Comparison of ENCODE assay signal across 17 cellular contexts in genomic region chr21:27213328-27213727, GRCh38.
DNase-seq lines count a peak whose midpoint lies in the region; FAIRE-seq and TF ChIP-seq lines count a peak whose summit lies in the region.
"Had no signal": no experiment of that assay in that cellular context is flagged by ENCODE, and none has a peak within 500 bp of the region (broad histone marks: within the 10 kb centered on the region; RNA-seq: fewer than 3 reads in every experiment).

No MANE protein-coding gene starts in this region.

- no peaks in the 10 kb centered on the region for H3K9me3 ChIP-seq in ascending aorta
- H3K9me3 ChIP-seq: SJSA1 had no signal

- FAIRE-seq in GM12891 (lab: Jason Lieb, UNC) = no peak

- no peaks in the 10 kb centered on the region for H3K36me3 ChIP-seq in ascending aorta
- H3K36me3 ChIP-seq: SJSA1, stomach had no signal

- in situ Hi-C loops in astrocyte of the spinal cord (cut with HindIII; ENCODE audit: low sequenced_read_pairs) = no loop called here

- POLR2A ChIA-PET in AG04449 (lab: Yijun Ruan, JAX) = interaction anchor here (0.6 kb wide), 2 partner anchors 250 to 267 kb away, joined by 3 read pairs; no protein-coding TSS in a partner anchor

- H3K27me3 ChIP-seq in ascending aorta = no peaks in the 10 kb centered on the region
- H3K27me3 ChIP-seq: SJSA1, stomach had no signal

- CTCF ChIA-PET in AG04449 (lab: Yijun Ruan, JAX) = interaction anchor here (0.7 to 3.2 kb wide), 18 partner anchors 10 to 462 kb away, joined by 3 to 21 read pairs (median 4); no protein-coding TSS in a partner anchor

- H3K4me3 ChIP-seq in AG04449 (ENCODE audit: low read depth, low read length) = no peak overlapping the region
- H3K4me3 ChIP-seq in astrocyte of the spinal cord (ENCODE audit: low read depth, low read length) = no peak overlapping the region
- no peak overlapping the region for H3K4me3 ChIP-seq in ascending aorta
- H3K4me3 ChIP-seq: SJSA1, stomach had no signal

- DNase-seq in AG04449 (ENCODE audit: low read depth, low spot score) (no peak), HCEC 1CT (peak; percentile 22), astrocyte of the spinal cord (ENCODE audit: low read depth, low spot score) (no peak), iPS DF 4.7 (ENCODE audit: extremely low read depth, low spot score) (peak; percentile 11), C1 segment of cervical spinal cord (lab: John Stamatoyannopoulos, UW) (no peak), NCI-H510A (lab: John Stamatoyannopoulos, UW) (no peak), GM12891 (ENCODE audit: insufficient read length, low spot score) (no peak), ascending aorta (ENCODE audit: low spot score in 2 of 2) (no peak)
- DNase-seq: activated CD4-positive, CD25-positive, alpha-beta regulatory T cell; activated T-cell treated with anti-CD3 and anti-CD28 coated beads, Interleukin-2, amount 50 U/mL, for 1 hour; amygdala; CD4-positive, alpha-beta memory T cell; effector memory CD8-positive, alpha-beta T cell; NCI-H2029; stomach had no signal

- TF ChIP-seq CTCF in AG04449 (IDR thresholded peaks at IDR 0.05; ENCODE audit: insufficient read depth, low read length, missing control alignments) (peak; percentile 30), astrocyte of the spinal cord (IDR thresholded peaks at IDR 0.05; ENCODE audit: low read depth, low read length) (peak; percentile 42), ascending aorta (IDR thresholded peaks at IDR 0.05) (no peak)

- no peak overlapping the region for H3K27ac ChIP-seq in ascending aorta
- H3K27ac ChIP-seq: KMS-11, SJSA1, stomach had no signal

- no peaks in the 10 kb centered on the region for H3K4me1 ChIP-seq in ascending aorta
- H3K4me1 ChIP-seq: SJSA1, stomach had no signal

- TF ChIP-seq POLR2A in GM12891 (IDR thresholded peaks at IDR 0.05; ENCODE audit: low read depth, low read length) = no peak

- intact Hi-C loops in ascending aorta (cut with DNase I) = no loop called here

TF ChIP-seq in GM12891, 5 proteins besides CTCF, POLR2A, EP300 and RAD21:
- TF ChIP-seq TAF1 (IDR thresholded peaks at IDR 0.05; ENCODE audit: low read depth, low read length) = no peak
- TF ChIP-seq SPI1 (IDR thresholded peaks at IDR 0.05; ENCODE audit: low read depth, low read length) = no peak
- no peak for TF ChIP-seq POLR2AphosphoS5 (IDR thresholded peaks at IDR 0.05; ENCODE audit: low read depth, low read length)
- TF ChIP-seq PAX5 (IDR thresholded peaks at IDR 0.05; ENCODE audit: insufficient read depth, low read length, severe bottlenecking) = no peak
- TF ChIP-seq POU2F2 (IDR thresholded peaks at IDR 0.05; ENCODE audit: low read depth, low read length) = no peak
TF ChIP-seq in GM12891: peak in this region for 0.

Comparison
In these comparisons a context has a peak if more than half of its experiments do, and no peak if none do; other contexts are left out.
1. DNase-seq: peak in HCEC 1CT (single experiment) and iPS DF 4.7 (single experiment); none in AG04449 (single experiment), astrocyte of the spinal cord (single experiment), C1 segment of cervical spinal cord (0 of 14), NCI-H510A (single experiment), GM12891 (single experiment) and ascending aorta (0 of 2).
2. CTCF ChIP-seq: peak in AG04449 (single experiment) and astrocyte of the spinal cord (single experiment); none in ascending aorta (0 of 3).